Comparison of ENCODE assay signal across 25 cellular contexts in the genomic region with DNA sequence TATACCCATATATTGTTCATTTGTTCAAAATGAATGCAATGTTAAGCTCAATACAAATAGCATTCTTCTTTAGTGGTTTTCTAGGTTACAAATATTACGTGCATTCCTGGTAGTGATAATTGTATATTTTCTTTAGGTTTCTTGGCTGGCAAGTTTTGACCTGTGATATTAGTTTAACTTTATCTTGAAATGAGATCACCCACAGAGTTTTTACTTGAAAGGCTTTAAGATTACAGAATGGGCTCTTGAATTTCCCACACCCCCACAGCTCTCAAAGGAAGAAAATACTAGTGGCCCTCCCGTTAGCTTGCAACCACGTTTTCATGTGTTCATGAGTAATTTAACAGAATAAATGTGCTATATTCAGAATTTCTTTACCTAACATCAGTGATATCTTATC.
"Had no signal": no experiment of that assay in that cellular context is flagged by ENCODE, and none has a peak within 500 bp of the region (broad histone marks: within the 10 kb centered on the region; RNA-seq: fewer than 3 reads in every experiment).

No MANE protein-coding gene starts in this region.

- H3K27ac ChIP-seq: breast epithelium, RWPE1, SJCRH30, VCaP had no signal

- H3K9me3 Mint-ChIP-seq: activated CD4-positive, alpha-beta memory T cell treated with anti-CD3 and anti-CD28 coated beads for 36 hours; activated CD4-positive, alpha-beta T cell treated with anti-CD3 and anti-CD28 coated beads, Interleukin-2, amount 10 ng/mL, durations not matched to agents 7 days and 5 days; activated T-cell treated with anti-CD3 and anti-CD28 coated beads, Interleukin-2, amount 50 U/mL, for 4 hours had no signal

- H3K9me3 ChIP-seq: breast epithelium, SJCRH30, SK-N-SH had no signal

- H3K27me3 ChIP-seq: breast epithelium, SJCRH30 had no signal

- H3K4me3 ChIP-seq: breast epithelium, SJCRH30 had no signal

- H3K27ac Mint-ChIP-seq: activated CD4-positive, alpha-beta memory T cell treated with anti-CD3 and anti-CD28 coated beads for 36 hours; activated CD4-positive, alpha-beta T cell treated with anti-CD3 and anti-CD28 coated beads, Interleukin-2, amount 10 ng/mL, durations not matched to agents 7 days and 5 days; activated naive CD8-positive, alpha-beta T cell had no signal

- H3K36me3 ChIP-seq: breast epithelium, SJCRH30 had no signal

- H3K4me2 ChIP-seq: SK-N-SH had no signal

- ATAC-seq: activated T-cell treated with anti-CD3 and anti-CD28 coated beads, Interleukin-2, amount 50 U/mL, for 4 hours; Panc1 had no signal

- H3K4me1 Mint-ChIP-seq: activated CD4-positive, alpha-beta T cell treated with anti-CD3 and anti-CD28 coated beads, Interleukin-2, amount 10 ng/mL, durations not matched to agents 7 days and 5 days had no signal

- DNase-seq: activated CD4-positive, alpha-beta memory T cell treated with anti-CD3 and anti-CD28 coated beads for 36 hours; activated CD4-positive, alpha-beta T cell treated with anti-CD3 and anti-CD28 coated beads, Interleukin-2, amount 10 ng/mL, durations not matched to agents 7 days and 5 days; activated CD4-positive, CD25-positive, alpha-beta regulatory T cell; activated CD8-positive, alpha-beta memory T cell treated with anti-CD3 and anti-CD28 coated beads for 24 hours; activated effector memory CD4-positive, alpha-beta T cell treated with anti-CD3 and anti-CD28 coated beads, Interleukin-2, amount 50 U/mL, for 16 hours; activated naive CD4-positive, alpha-beta T cell treated with Interleukin-2 at 50 U/mL for 16 hours; activated T-cell treated with anti-CD3 and anti-CD28 coated beads, Interleukin-2, amount 50 U/mL, for 4 hours; amygdala; KG1; NCI-H1092; NCI-H1930; NCI-H2171; NCI-H2227 treated with DMSO at 0.1 percent for 48 hours; NCI-H446 treated with DMSO at 0.1 percent for 48 hours; NCI-H526 treated with DMSO at 0.1 percent for 48 hours; NCI-H82; Right ventricle myocardium superior; SJCRH30; SK-N-SH; T-helper 1 cell had no signal

- H3K4me3 Mint-ChIP-seq: activated CD4-positive, alpha-beta memory T cell treated with anti-CD3 and anti-CD28 coated beads for 36 hours; activated CD4-positive, alpha-beta T cell treated with anti-CD3 and anti-CD28 coated beads, Interleukin-2, amount 10 ng/mL, durations not matched to agents 7 days and 5 days; activated naive CD8-positive, alpha-beta T cell; activated T-cell treated with anti-CD3 and anti-CD28 coated beads, Interleukin-2, amount 50 U/mL, for 4 hours had no signal

- H3K4me1 ChIP-seq: breast epithelium had no signal

- H3K9ac ChIP-seq: SK-N-SH had no signal

- H3K36me3 Mint-ChIP-seq: activated CD4-positive, alpha-beta memory T cell treated with anti-CD3 and anti-CD28 coated beads for 36 hours; activated naive CD8-positive, alpha-beta T cell had no signal
